In the genomic region with DNA sequence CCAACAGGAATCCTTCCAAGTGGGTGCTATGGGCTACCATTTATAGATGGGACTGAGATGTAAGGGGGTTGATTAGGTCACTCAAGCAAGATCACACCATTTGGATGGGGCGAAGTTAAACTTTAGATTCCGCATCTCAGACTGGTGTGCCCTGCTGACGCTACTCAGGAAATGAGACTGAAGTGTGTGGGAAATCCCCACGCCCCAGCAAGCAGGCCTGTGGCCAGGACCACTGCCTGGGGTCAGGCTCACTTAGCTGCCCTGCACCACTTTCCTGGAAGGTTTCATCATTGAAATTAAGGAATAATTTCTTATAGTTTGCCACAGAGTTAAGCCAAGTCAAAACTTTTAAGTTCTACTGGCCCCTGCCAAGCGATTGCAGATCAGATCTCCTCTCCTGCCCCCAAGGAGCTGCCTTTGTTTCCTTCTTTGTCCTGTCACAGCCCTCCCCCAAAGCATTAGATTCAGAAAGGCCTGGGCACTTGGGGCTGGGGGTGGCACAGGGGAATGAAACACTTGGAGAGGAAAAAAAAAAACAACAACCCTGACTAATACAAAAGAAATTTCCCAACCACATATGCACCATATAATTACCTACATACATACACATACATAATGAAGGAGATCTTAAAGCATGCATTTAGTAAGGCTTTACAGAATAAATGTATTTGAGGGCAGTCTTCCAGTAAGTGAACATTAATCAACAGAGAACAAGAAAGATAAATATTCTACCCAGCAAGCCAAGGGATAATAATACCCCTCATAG, we compare ENCODE assay signal across 8 cellular contexts.
DNase-seq lines count a peak whose midpoint lies in the region; ATAC-seq lines count a peak whose summit lies in the region.

No MANE protein-coding gene starts in this region.

- ATAC-seq in GM19351 (IDR thresholded peaks at IDR 0.05; ENCODE audit: unreplicated experiment) = peak; percentile 95
- ATAC-seq in HG03175 (IDR thresholded peaks at IDR 0.05; ENCODE audit: unreplicated experiment) = peak; percentile 87

- peak; percentile 53 to 58 for DNase-seq in activated CD4-positive, alpha-beta T cell treated with anti-CD3 and anti-CD28 coated beads for 4 hours
- peak; percentile 52 for DNase-seq in effector CD4-positive, alpha-beta T cell
- DNase-seq in stimulated activated CD4-positive, alpha-beta T cell treated with anti-CD3 and anti-CD28 coated beads, Interleukin-15, amount 100 ng/mL, for 48 hours (ENCODE audit: low read depth in 2 of 2) = peak; percentile 30 to 55
- DNase-seq in RKO (ENCODE audit: low spot score) = no peak
- DNase-seq in NCI-H1694 (lab: John Stamatoyannopoulos, UW) = no peak
- DNase-seq in NCI-H510A treated with DMSO at 0.1 percent for 48 hours (lab: John Stamatoyannopoulos, UW) = no peak

Comparison
In these comparisons a context has a peak if more than half of its experiments do, and no peak if none do; other contexts are left out.
1. DNase-seq: peak in activated CD4-positive, alpha-beta T cell treated with anti-CD3 and anti-CD28 coated beads for 4 hours (2 of 2), effector CD4-positive, alpha-beta T cell (single experiment) and stimulated activated CD4-positive, alpha-beta T cell treated with anti-CD3 and anti-CD28 coated beads, Interleukin-15, amount 100 ng/mL, for 48 hours (2 of 2); none in RKO (single experiment), NCI-H1694 (single experiment) and NCI-H510A treated with DMSO at 0.1 percent for 48 hours (single experiment).